ENCODE assay signal across 8 cellular contexts in genomic region chr7:130669051-130669700, GRCh38. TPM values are rescaled to one million over a fixed set of nuclear protein-coding genes. Genes with fewer than 3 reads are reported as not detected.
A peak's percentile ranks its signal among the peaks of the same experiment; 100 is the strongest.
DNase-seq lines count a peak whose midpoint lies in the region; ATAC-seq and TF ChIP-seq lines count a peak whose summit lies in the region.

No MANE protein-coding gene starts in this region.

- H3K36me3 ChIP-seq in RWPE2 (ENCODE audit: low read depth), result peaks cover 20% of the 10 kb centered on the region
- no peaks in the 10 kb centered on the region for H3K36me3 ChIP-seq in endocrine pancreas (ENCODE audit: control insufficient read depth, insufficient read depth, low read length)

- H3K4me3 ChIP-seq in RWPE2 (ENCODE audit: severe bottlenecking), result peak overlapping the region; percentile 96
- H3K4me3 ChIP-seq in endocrine pancreas (ENCODE audit: control insufficient read depth, insufficient read depth, low read length), result peak overlapping the region; percentile 75

- H3K4me3 Mint-ChIP-seq in activated naive CD4-positive, alpha-beta T cell treated with anti-CD3 and anti-CD28 coated beads, Interleukin-2, amount 10 ng/mL, durations not matched to agents 7 days and 5 days, result peak overlapping the region; percentile 85
- peak overlapping the region; percentile 81 to 96 (median 92) for H3K4me3 Mint-ChIP-seq in naive B cell

- CTCF ChIA-PET in activated naive CD4-positive, alpha-beta T cell treated with anti-CD3 and anti-CD28 coated beads, Interleukin-2, amount 10 ng/mL, durations not matched to agents 7 days and 5 days (lab: Charles Lee), result no interaction called here

- H3K4me1 Mint-ChIP-seq in activated naive CD4-positive, alpha-beta T cell treated with anti-CD3 and anti-CD28 coated beads, Interleukin-2, amount 10 ng/mL, durations not matched to agents 7 days and 5 days, result peaks cover 19% of the 10 kb centered on the region
- H3K4me1 Mint-ChIP-seq in naive B cell, result peaks cover 17 to 21% (median 18%) of the 10 kb centered on the region in 3 donors

- H3K36me3 Mint-ChIP-seq in activated naive CD4-positive, alpha-beta T cell treated with anti-CD3 and anti-CD28 coated beads, Interleukin-2, amount 10 ng/mL, durations not matched to agents 7 days and 5 days, result peaks cover 5% of the 10 kb centered on the region
- no peaks in the 10 kb centered on the region for H3K36me3 Mint-ChIP-seq in naive B cell

- no peak overlapping the region for H3K27ac ChIP-seq in RWPE2 (ENCODE audit: poor library complexity, severe bottlenecking)

- no peak for TF ChIP-seq CTCF in RWPE2 (IDR thresholded peaks at IDR 0.05; ENCODE audit: poor library complexity, severe bottlenecking)

- ATAC-seq in HG02943 (IDR thresholded peaks at IDR 0.05; ENCODE audit: low read depth, unreplicated experiment), result peak; percentile 36
- peak; percentile 35; the same call in 2 of the 3 replicates for ATAC-seq in RWPE2 (ENCODE audit: low read depth)
- ATAC-seq in naive B cell (ENCODE audit: low read depth in 2 of 2), result peak in 1 of 2 donors; percentile 3

- no peak for DNase-seq in activated naive CD4-positive, alpha-beta T cell treated with anti-CD3 and anti-CD28 coated beads, Interleukin-2, amount 10 ng/mL, durations not matched to agents 7 days and 5 days
- DNase-seq in activated naive CD4-positive, alpha-beta T cell treated with anti-CD3 and anti-CD28 coated beads, Interleukin-2, amount 50 U/mL, for 16 hours, result no peak
- DNase-seq in RWPE2 (ENCODE audit: low spot score) (no peak), naive B cell (no peak), AG08395 (ENCODE audit: low spot score) (no peak), D341Med (ENCODE audit: low spot score) (no peak)

- peak overlapping the region; percentile 58 for H3K27ac Mint-ChIP-seq in activated naive CD4-positive, alpha-beta T cell treated with anti-CD3 and anti-CD28 coated beads, Interleukin-2, amount 10 ng/mL, durations not matched to agents 7 days and 5 days
- peak overlapping the region; percentile 33 to 96 (median 79) for H3K27ac Mint-ChIP-seq in naive B cell

- no peaks in the 10 kb centered on the region for H3K9me3 Mint-ChIP-seq in activated naive CD4-positive, alpha-beta T cell treated with anti-CD3 and anti-CD28 coated beads, Interleukin-2, amount 10 ng/mL, durations not matched to agents 7 days and 5 days
- no peaks in the 10 kb centered on the region for H3K9me3 Mint-ChIP-seq in naive B cell

- H3K27me3 ChIP-seq in RWPE2 (ENCODE audit: insufficient read depth, poor library complexity, severe bottlenecking) (no peaks in the 10 kb centered on the region), endocrine pancreas (ENCODE audit: control insufficient read depth, insufficient read depth, low read length) (no peaks in the 10 kb centered on the region)

- peaks cover 13% of the 10 kb centered on the region for H3K27me3 Mint-ChIP-seq in activated naive CD4-positive, alpha-beta T cell treated with anti-CD3 and anti-CD28 coated beads, Interleukin-2, amount 10 ng/mL, durations not matched to agents 7 days and 5 days
- H3K27me3 Mint-ChIP-seq in naive B cell, result peaks cover 9 to 15% (median 10%) of the 10 kb centered on the region in 3 donors

- H3K9me3 ChIP-seq in RWPE2 (ENCODE audit: severe bottlenecking) (no peaks in the 10 kb centered on the region), endocrine pancreas (ENCODE audit: control insufficient read depth, low read length) (no peaks in the 10 kb centered on the region)

- H3K4me1 ChIP-seq in RWPE2 (ENCODE audit: insufficient read depth, poor library complexity, severe bottlenecking) (no peaks in the 10 kb centered on the region), endocrine pancreas (ENCODE audit: control insufficient read depth, insufficient read depth, low read length) (no peaks in the 10 kb centered on the region)

- H3K9ac ChIP-seq in endocrine pancreas (ENCODE audit: control insufficient read depth, insufficient read depth, low read length), result peak overlapping the region; percentile 54

RNA-seq across cellular contexts. Expression of gene COPG2, which starts 0.6 kb away (rescaled TPM):
- 1 to 10 TPM in 5 of 6 donors, not detected in 1; 1.5 to 7.3 (median 2.0) TPM for polyA plus RNA-seq in naive B cell (ENCODE audit: low read depth in 6 of 6)

RNA-seq across cellular contexts. Expression of gene TSGA13, which starts 17.2 kb away (rescaled TPM):
- polyA plus RNA-seq in naive B cell (ENCODE audit: low read depth in 6 of 6), result not detected
